Comparison of ENCODE assay signal across 16 cellular contexts in the genomic region with DNA sequence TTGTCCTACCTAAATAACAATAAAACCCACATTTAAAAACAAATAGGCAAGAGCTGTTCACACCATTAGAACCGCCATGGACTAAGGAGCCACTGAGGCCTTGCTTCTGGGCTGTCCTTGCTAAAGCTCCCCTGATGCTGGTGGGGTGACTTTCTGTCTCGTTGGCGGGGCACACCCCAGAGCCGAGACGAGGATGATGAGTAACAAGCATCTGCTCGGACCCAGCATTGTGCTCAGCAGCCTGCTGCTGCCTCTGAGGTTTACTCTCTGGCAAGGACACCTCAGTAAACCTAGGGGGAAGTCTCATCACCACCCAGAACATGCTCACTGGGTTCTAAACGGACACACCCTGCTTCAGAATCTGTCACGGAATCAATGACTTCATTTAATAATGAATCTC. TPM values are rescaled to one million over a fixed set of nuclear protein-coding genes. Genes with fewer than 3 reads are reported as not detected.
DNase-seq lines count a peak whose midpoint lies in the region; ATAC-seq, FAIRE-seq and TF ChIP-seq lines count a peak whose summit lies in the region.
"Not testable (repeated sequence)": the region's sequence is repeated elsewhere in the genome, so short reads cannot be mapped to it uniquely, and the experiment has no call there.
"Had no signal": no experiment of that assay in that cellular context is flagged by ENCODE, and none has a peak within 500 bp of the region (broad histone marks: within the 10 kb centered on the region; RNA-seq: fewer than 3 reads in every experiment).

No MANE protein-coding gene starts in this region.

- H3K36me3 Mint-ChIP-seq in activated CD4-positive, alpha-beta T cell treated with anti-CD3 and anti-CD28 coated beads for 36 hours (ENCODE audit: low read depth); stimulated activated naive B cell treated with anti-CD40 and anti-IgM and Interleukin-4, amounts not matched to agents 10 μg/mL and 1 μg/mL and 100 μg/mL, for 72 hours: not testable (repeated sequence)

- H3K9ac ChIP-seq in GM12878 (ENCODE audit: control insufficient read depth, insufficient read depth, low read length), result not testable (repeated sequence)

- not testable (repeated sequence) for H3K79me2 ChIP-seq in GM12878 (ENCODE audit: control insufficient read depth, insufficient read depth, low read length)

- not testable (repeated sequence) for H3K4me1 Mint-ChIP-seq in activated CD4-positive, alpha-beta T cell treated with anti-CD3 and anti-CD28 coated beads for 36 hours; stimulated activated naive B cell treated with anti-CD40 and anti-IgM and Interleukin-4, amounts not matched to agents 10 μg/mL and 1 μg/mL and 100 μg/mL, for 72 hours

- not testable (repeated sequence) for BruUV-seq in GM12878 (replicated peaks; lab: Mats Ljungman, UMichigan)

- in situ Hi-C loops in GM12878 (cut with MboI), result not testable (repeated sequence)

- H3K27me3 Mint-ChIP-seq in activated CD4-positive, alpha-beta T cell treated with anti-CD3 and anti-CD28 coated beads for 36 hours; stimulated activated naive B cell treated with anti-CD40 and anti-IgM and Interleukin-4, amounts not matched to agents 10 μg/mL and 1 μg/mL and 100 μg/mL, for 72 hours: not testable (repeated sequence)

- not testable (repeated sequence) for H4K20me1 ChIP-seq in GM12878 (ENCODE audit: control insufficient read depth, insufficient read depth)

- not testable (repeated sequence) for H3K36me3 ChIP-seq in GM12878 (ENCODE audit: control insufficient read depth in 2 of 2, insufficient read depth in 2 of 2, low read length in 1 of 2)

- not testable (repeated sequence) for TF ChIP-seq EP300 in GM12878 (IDR thresholded peaks at IDR 0.05; ENCODE audit: borderline replicate concordance in 1 of 2, control insufficient read depth in 1 of 2, low read depth in 2 of 2, low read length in 2 of 2)

- not testable (repeated sequence) for H3K4me1 ChIP-seq in GM12878 (ENCODE audit: control insufficient read depth, insufficient read depth, low read length)

- peak; percentile 24 for ATAC-seq in GM18511 (IDR thresholded peaks at IDR 0.05; ENCODE audit: unreplicated experiment)
- ATAC-seq in GM19025 (IDR thresholded peaks at IDR 0.05; ENCODE audit: low read depth, unreplicated experiment), result peak; percentile 19
- peak; percentile 34 for ATAC-seq in GM21619 (IDR thresholded peaks at IDR 0.05; ENCODE audit: unreplicated experiment)
- peak; percentile 26 for ATAC-seq in HG02678 (IDR thresholded peaks at IDR 0.05; ENCODE audit: unreplicated experiment)
- peak; percentile 48 for ATAC-seq in HG03280 (IDR thresholded peaks at IDR 0.05; ENCODE audit: unreplicated experiment)
- peak; percentile 52 for ATAC-seq in activated CD4-positive, alpha-beta T cell treated with anti-CD3 and anti-CD28 coated beads for 36 hours
- ATAC-seq in GM12878, result peak; percentile 77
- ATAC-seq in stimulated activated naive B cell treated with anti-CD40 and anti-IgM and Interleukin-4, amounts not matched to agents 10 μg/mL and 1 μg/mL and 100 μg/mL, for 72 hours (replicated peaks), result peak; percentile 36 to 45

- not testable (repeated sequence) for H3K27ac Mint-ChIP-seq in activated CD4-positive, alpha-beta T cell treated with anti-CD3 and anti-CD28 coated beads for 36 hours; stimulated activated naive B cell treated with anti-CD40 and anti-IgM and Interleukin-4, amounts not matched to agents 10 μg/mL and 1 μg/mL and 100 μg/mL, for 72 hours

- H3K4me2 ChIP-seq in GM12878 (ENCODE audit: control insufficient read depth, insufficient read depth), result not testable (repeated sequence)

- H3K27me3 ChIP-seq in GM12878 (replicated peaks in 1 of 2; ENCODE audit: control insufficient read depth in 2 of 2, insufficient read depth in 2 of 2, low read length in 1 of 2), result not testable (repeated sequence)

- intact Hi-C loops in activated CD4-positive, alpha-beta T cell treated with anti-CD3 and anti-CD28 coated beads for 36 hours (cut with DNase I, micrococcal nuclease); GM12878 (cut with micrococcal nuclease; ENCODE audit: unreplicated experiment): not testable (repeated sequence)

- RAD21 ChIA-PET in GM12878 (lab: Charles Lee; ENCODE audit: unreplicated experiment), result not testable (repeated sequence)

- TF ChIP-seq RAD21 in GM12878 (IDR thresholded peaks at IDR 0.05; ENCODE audit: insufficient read depth, low read depth, low read length), result not testable (repeated sequence)

- FAIRE-seq in GM12878 (lab: Jason Lieb, UNC), result peak; percentile 82

- not testable (repeated sequence) for TF ChIP-seq POLR2A in GM12878 (IDR thresholded peaks at IDR 0.05; ENCODE audit: low read depth, low read length)

- SMC1A ChIA-PET in GM12878 (lab: Charles Lee; ENCODE audit: uncharacterized antibody, unreplicated experiment), result not testable (repeated sequence)

- not testable (repeated sequence) for DNase-seq in activated CD4-positive, alpha-beta T cell treated with anti-CD3 and anti-CD28 coated beads for 36 hours; GM12878 (ENCODE audit: low read depth, low spot score); stimulated activated naive B cell treated with anti-CD40 and anti-IgM and Interleukin-4, amounts not matched to agents 10 μg/mL and 1 μg/mL and 100 μg/mL, for 72 hours

- CTCF ChIA-PET in activated CD4-positive, alpha-beta T cell treated with anti-CD3 and anti-CD28 coated beads for 36 hours (lab: Charles Lee); GM12878 (lab: Yijun Ruan, JAX): not testable (repeated sequence)

- H3K9me3 ChIP-seq in GM12878 (replicated peaks; ENCODE audit: control insufficient read depth, insufficient read depth, low read length), result not testable (repeated sequence)

- TF ChIP-seq CTCF in GM12878 (IDR thresholded peaks at IDR 0.05 in 2 of 3, conservative IDR thresholded peaks at IDR 0.05 in 1 of 3; ENCODE audit: control insufficient read depth in 2 of 3, extremely low read depth in 1 of 3, insufficient read depth in 1 of 3, low read depth in 3 of 3, low read length in 3 of 3), result not testable (repeated sequence)

- no CpG with 5 or more reads among the region's 8 CpGs for WGBS in GM12878 (ENCODE audit: insufficient coverage, insufficient replicate concordance, low lambda C conversion rate, missing lambda C conversion rate)

- H3K4me3 ChIP-seq in GM12878, result not testable (repeated sequence)

- not testable (repeated sequence) for H3K9me3 Mint-ChIP-seq in activated CD4-positive, alpha-beta T cell treated with anti-CD3 and anti-CD28 coated beads for 36 hours (ENCODE audit: low read depth); stimulated activated naive B cell treated with anti-CD40 and anti-IgM and Interleukin-4, amounts not matched to agents 10 μg/mL and 1 μg/mL and 100 μg/mL, for 72 hours

- H3K4me3 Mint-ChIP-seq in activated CD4-positive, alpha-beta T cell treated with anti-CD3 and anti-CD28 coated beads for 36 hours; stimulated activated naive B cell treated with anti-CD40 and anti-IgM and Interleukin-4, amounts not matched to agents 10 μg/mL and 1 μg/mL and 100 μg/mL, for 72 hours: not testable (repeated sequence)

- H3K27ac ChIP-seq in GM12878 (ENCODE audit: control insufficient read depth, insufficient read depth), result not testable (repeated sequence)

- H2AFZ ChIP-seq in GM12878 (ENCODE audit: control insufficient read depth, low read depth, low read length), result not testable (repeated sequence)

- POLR2A ChIA-PET in activated CD4-positive, alpha-beta T cell treated with anti-CD3 and anti-CD28 coated beads for 36 hours (lab: Charles Lee); GM12878 (lab: Charles Lee): not testable (repeated sequence)

RNA-seq across cellular contexts. Expression of a gene that starts 10.6 kb away (rescaled TPM):
- total RNA-seq in activated CD4-positive, alpha-beta T cell treated with anti-CD3 and anti-CD28 coated beads for 36 hours, result not detected
- not detected in 2 replicates for total RNA-seq in GM12878 (2013; cell fraction: nucleolus; rRNA removed)
- not detected in 2 replicates for total RNA-seq in GM12878 (2014; rRNA removed)
- total RNA-seq in GM12878 (2014; rRNA removed; fragmentation: Illumina TruSeq; extraction: Trizol), result not detected in 2 replicates
- not detected in 2 replicates for total RNA-seq in GM12878 (2021)
- polyA plus RNA-seq in GM12878 (2011; ENCODE audit: low read depth), result not detected
- not detected in 2 replicates for polyA plus RNA-seq in GM12878 (2011; rRNA removed)
- polyA plus RNA-seq in GM12878 (2011; cell fraction: cytosol; rRNA removed), result not detected in 2 replicates
- polyA plus RNA-seq in GM12878 (2011; cell fraction: nucleus; rRNA removed), result not detected in 2 replicates
- not detected in 2 replicates for polyA plus RNA-seq in GM12878 (2012)
- polyA plus RNA-seq in GM12878 (2014; fragmentation: Illumina TruSeq; extraction: Trizol), result not detected in 2 replicates
- not detected for polyA plus RNA-seq in GM12878 (2014; fragmentation: Nextera tagmentation; extraction: Ambion mirVana)
- not detected in 2 replicates for polyA plus RNA-seq in GM12878 (2014; rRNA removed)
- polyA plus RNA-seq in GM12878 (2016; fragmentation: Nextera tagmentation; extraction: Ambion mirVana), result not detected
- polyA minus RNA-seq in GM12878 (2011; rRNA and poly(A)+ RNA removed), result not detected in 2 replicates
- not detected in 2 replicates for polyA minus RNA-seq in GM12878 (2011; cell fraction: cytosol; rRNA and poly(A)+ RNA removed)
- not detected in 2 replicates for polyA minus RNA-seq in GM12878 (2011; cell fraction: nucleus; rRNA and poly(A)+ RNA removed)
- total RNA-seq: Caco-2; CD4-positive, alpha-beta T cell; H4; K562; PC-3 had no signal
- polyA plus RNA-seq: A549, BJ, K562, SK-N-SH had no signal

RNA-seq across cellular contexts. Expression of a gene that starts 22.5 kb away (rescaled TPM):
- not detected for total RNA-seq in activated CD4-positive, alpha-beta T cell treated with anti-CD3 and anti-CD28 coated beads for 36 hours
- total RNA-seq in GM12878 (2013; cell fraction: nucleolus; rRNA removed), result 0.77 and 0.81 TPM in 2 replicates
- total RNA-seq in GM12878 (2014; rRNA removed), result 0.05 and 0.06 TPM in 2 replicates
- total RNA-seq in GM12878 (2014; rRNA removed; fragmentation: Illumina TruSeq; extraction: Trizol), result 0.04 and 0.14 TPM in 2 replicates
- total RNA-seq in GM12878 (2021), result 0.11 and 0.13 TPM in 2 replicates
- polyA plus RNA-seq in GM12878 (2011; ENCODE audit: low read depth), result not detected
- not detected in 2 replicates for polyA plus RNA-seq in GM12878 (2011; rRNA removed)
- 0.01 and 0.02 TPM in 2 replicates for polyA plus RNA-seq in GM12878 (2011; cell fraction: cytosol; rRNA removed)
- polyA plus RNA-seq in GM12878 (2011; cell fraction: nucleus; rRNA removed), result 0.31 and 0.37 TPM in 2 replicates
- polyA plus RNA-seq in GM12878 (2012), result not detected in 2 replicates
- 0.12 and 0.16 TPM in 2 replicates for polyA plus RNA-seq in GM12878 (2014; fragmentation: Illumina TruSeq; extraction: Trizol)
- not detected for polyA plus RNA-seq in GM12878 (2014; fragmentation: Nextera tagmentation; extraction: Ambion mirVana)
- polyA plus RNA-seq in GM12878 (2014; rRNA removed), result 0.12 TPM in 1 of 2 replicates, not detected in the other
- polyA plus RNA-seq in GM12878 (2016; fragmentation: Nextera tagmentation; extraction: Ambion mirVana), result under 1 TPM; 0.03 to 0.05 TPM
- polyA minus RNA-seq in GM12878 (2011; rRNA and poly(A)+ RNA removed), result 0.15 TPM in 2 replicates
- polyA minus RNA-seq in GM12878 (2011; cell fraction: cytosol; rRNA and poly(A)+ RNA removed), result not detected in 2 replicates
- polyA minus RNA-seq in GM12878 (2011; cell fraction: nucleus; rRNA and poly(A)+ RNA removed), result 0.10 and 0.12 TPM in 2 replicates
- total RNA-seq: CD4-positive, alpha-beta T cell; PC-3 had no signal
- polyA plus RNA-seq: BJ, SK-N-SH had no signal

Comparison
In these comparisons a context has a peak if more than half of its experiments do, and no peak if none do; other contexts are left out.
1. ATAC-seq: peak in every context shown above with its lines; median percentile 77 in GM12878; 52 in activated CD4-positive, alpha-beta T cell treated with anti-CD3 and anti-CD28 coated beads for 36 hours; 48 in HG03280; 40 in stimulated activated naive B cell treated with anti-CD40 and anti-IgM and Interleukin-4, amounts not matched to agents 10 μg/mL and 1 μg/mL and 100 μg/mL, for 72 hours; 34 in GM21619; 26 in HG02678; 24 in GM18511; 19 in GM19025.